ENCODE assay signal across 19 cellular contexts in the genomic region with DNA sequence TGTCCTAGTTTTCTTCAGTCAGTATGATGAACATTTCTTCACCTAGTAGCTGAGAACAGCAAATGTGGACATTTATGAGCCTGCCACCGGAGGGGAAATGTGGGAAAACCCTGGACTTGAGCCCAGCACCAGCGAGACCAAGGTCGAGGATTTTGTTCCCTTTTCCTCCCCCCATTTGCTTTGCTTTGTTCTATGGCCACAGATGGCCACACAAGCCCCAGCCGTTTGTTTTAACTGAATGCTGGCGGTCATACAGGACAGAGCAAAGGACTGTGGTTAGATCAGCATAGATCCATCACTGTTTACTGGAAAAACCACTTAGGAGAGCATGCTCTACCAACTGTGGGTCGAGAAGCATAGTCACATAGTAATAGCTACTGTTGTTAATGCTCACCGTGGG. TPM values are rescaled to one million over a fixed set of nuclear protein-coding genes. Genes with fewer than 3 reads are reported as not detected.
DNase-seq lines count a peak whose midpoint lies in the region; ATAC-seq and TF ChIP-seq lines count a peak whose summit lies in the region.
"Had no signal": no experiment of that assay in that cellular context is flagged by ENCODE, and none has a peak within 500 bp of the region (broad histone marks: within the 10 kb centered on the region; RNA-seq: fewer than 3 reads in every experiment).

No MANE protein-coding gene starts in this region.

- no peak overlapping the region for H3K4me3 ChIP-seq in HAP-1
- H3K4me3 ChIP-seq in mucosa of descending colon: no peak overlapping the region
- H3K4me3 ChIP-seq: breast epithelium, psoas muscle had no signal

- H3K4me1 ChIP-seq in HAP-1 (no peaks in the 10 kb centered on the region), mucosa of descending colon (ENCODE audit: low read depth) (no peaks in the 10 kb centered on the region)
- H3K4me1 ChIP-seq: breast epithelium had no signal

- H3K9me3 ChIP-seq in HAP-1: no peaks in the 10 kb centered on the region
- H3K9me3 ChIP-seq in mucosa of descending colon: no peaks in the 10 kb centered on the region
- H3K9me3 ChIP-seq: breast epithelium, psoas muscle had no signal

- DNase-seq in Ammon's horn (ENCODE audit: low spot score) (peak; percentile 83), OCI-M1 (lab: John Stamatoyannopoulos, UW) (peak; percentile 86), globus pallidus (ENCODE audit: low spot score) (peak; percentile 89), myocyte (ENCODE audit: low read depth) (peak; percentile 27), HAP-1 (ENCODE audit: low spot score in 2 of 2) (no peak), mucosa of descending colon (no peak)
- DNase-seq: activated CD8-positive, alpha-beta memory T cell treated with anti-CD3 and anti-CD28 coated beads, Interleukin-2, amount 10 ng/mL, durations not matched to agents 7 days and 5 days; effector CD8-positive, alpha-beta T cell; KG1; naive B cell; NCI-H1105 treated with DMSO at 0.1 percent for 48 hours; psoas muscle; SIG-M5; stimulated activated CD4-positive, alpha-beta T cell treated with anti-CD3 and anti-CD28 coated beads, Interleukin-15, amount 100 ng/mL, for 24 hours; stimulated activated naive CD8-positive, alpha-beta T cell treated with anti-CD3 and anti-CD28 coated beads, Interleukin-15, Interleukin-2, amounts not matched to agents 100 U/mL and 50 U/mL, for 24 hours had no signal

- intact Hi-C loops in mucosa of descending colon (cut with DNase I, micrococcal nuclease): loop anchor here in 1 of 2 donors (5.0 kb wide), 1 partner anchor 67 kb away; the partner anchor contains the start of gene NTRK1

- H3K27me3 ChIP-seq in HAP-1 (ENCODE audit: low read depth): no peaks in the 10 kb centered on the region
- H3K27me3 ChIP-seq: breast epithelium had no signal

- in situ Hi-C loops in HAP-1 (cut with MboI; ENCODE audit: low sequenced_read_pairs): no loop called here

- H3K36me3 ChIP-seq in HAP-1 (replicated peaks) (peaks cover 86% of the 10 kb centered on the region), mucosa of descending colon (ENCODE audit: low read depth) (peaks cover 5% of the 10 kb centered on the region)
- H3K36me3 ChIP-seq: breast epithelium had no signal

- no peak for TF ChIP-seq CTCF in mucosa of descending colon (IDR thresholded peaks at IDR 0.05)

- ATAC-seq in GM18861 (IDR thresholded peaks at IDR 0.05; ENCODE audit: unreplicated experiment) (no peak), HG03571 (IDR thresholded peaks at IDR 0.05; ENCODE audit: unreplicated experiment) (no peak), mucosa of descending colon (no peak)
- ATAC-seq: activated CD4-positive, CD25-positive, alpha-beta regulatory T cell treated with anti-CD3 and anti-CD28 coated beads, Interleukin-2, amount 50 U/mL, for 24 hours; activated CD8-positive, alpha-beta memory T cell treated with anti-CD3 and anti-CD28 coated beads, Interleukin-2, amount 10 ng/mL, durations not matched to agents 7 days and 5 days; psoas muscle; stimulated activated naive CD8-positive, alpha-beta T cell treated with anti-CD3 and anti-CD28 coated beads, Interleukin-15, Interleukin-2, amounts not matched to agents 100 U/mL and 50 U/mL, for 24 hours had no signal

RNA-seq across cellular contexts. Expression of gene SH2D2A, which starts 20.9 kb away (rescaled TPM):
- total RNA-seq in myocyte: not detected in 2 replicates
- not detected for polyA plus RNA-seq in myocyte (2012)
- total RNA-seq in mucosa of descending colon: 1 to 10 TPM; 2.9 to 3.3 (median 3.1) TPM

RNA-seq across cellular contexts. Expression of gene PRCC, which starts 28.5 kb away (rescaled TPM):
- total RNA-seq in myocyte (50.1 and 52.6 TPM in 2 replicates), mucosa of descending colon (10 to 100 TPM; 55.0 to 66.1 (median 59.2) TPM)
- polyA plus RNA-seq in myocyte (2012): 68.2 TPM

RNA-seq across cellular contexts. Expression of gene HDGF, which starts 44.3 kb away (rescaled TPM):
- total RNA-seq in myocyte (299 and 305 TPM in 2 replicates), mucosa of descending colon (100 to 1,000 TPM; 196 to 264 (median 221) TPM)
- polyA plus RNA-seq in myocyte (2012): 214 TPM

RNA-seq across cellular contexts. Expression of gene MRPL24, which starts 54.9 kb away (rescaled TPM):
- 60.6 and 65.6 TPM in 2 replicates for total RNA-seq in myocyte
- 107 TPM for polyA plus RNA-seq in myocyte (2012)
- total RNA-seq in mucosa of descending colon: 10 to 100 TPM; 50.1 to 61.7 (median 57.6) TPM

Comparison
In these comparisons a context has a peak if more than half of its experiments do, and no peak if none do; other contexts are left out.
1. DNase-seq: peak in Ammon's horn (single experiment), OCI-M1 (single experiment), globus pallidus (single experiment) and myocyte (single experiment); none in HAP-1 (0 of 2) and mucosa of descending colon (0 of 3).